In genomic region chr14:90814806-90815566, GRCh38 we compare ENCODE assay signal across 8 cellular contexts. TPM values are rescaled to one million over a fixed set of nuclear protein-coding genes. Genes with fewer than 3 reads are reported as not detected.
DNase-seq lines count a peak whose midpoint lies in the region; ATAC-seq and TF ChIP-seq lines count a peak whose summit lies in the region.

No MANE protein-coding gene starts in this region.

- H3K36me3 Mint-ChIP-seq in natural killer cell = no peaks in the 10 kb centered on the region

- DNase-seq in AG08395 (ENCODE audit: low spot score) = peak; percentile 6
- no peak for DNase-seq in Jurkat, Clone E6-1 (ENCODE audit: low read depth, low spot score)
- no peak for DNase-seq in coronary artery (ENCODE audit: low spot score)
- no peak for DNase-seq in natural killer cell
- DNase-seq in D341Med (ENCODE audit: low spot score) = no peak

- ATAC-seq in natural killer cell = no peak
- no peak for ATAC-seq in HG02642 (IDR thresholded peaks at IDR 0.05; ENCODE audit: poor library complexity, unreplicated experiment)
- no peak for ATAC-seq in GM21619 (IDR thresholded peaks at IDR 0.05; ENCODE audit: unreplicated experiment)
- ATAC-seq in HG02678 (IDR thresholded peaks at IDR 0.05; ENCODE audit: unreplicated experiment) = no peak

- H3K9me3 Mint-ChIP-seq in natural killer cell = no peaks in the 10 kb centered on the region

- H3K27me3 Mint-ChIP-seq in natural killer cell (ENCODE audit: low read depth in 2 of 2) = peaks cover 6 to 12% of the 10 kb centered on the region in 2 donors

- TF ChIP-seq CTCF in coronary artery (IDR thresholded peaks at IDR 0.05) (no peak), natural killer cell (IDR thresholded peaks at IDR 0.05) (no peak)

- H3K4me1 Mint-ChIP-seq in natural killer cell = peaks cover 0 to 8% of the 10 kb centered on the region in 2 donors

- peak overlapping the region; percentile 53 for H3K4me3 ChIP-seq in Jurkat, Clone E6-1 (ENCODE audit: low read length)
- peak overlapping the region; percentile 91 for H3K4me3 ChIP-seq in coronary artery

- peak overlapping the region in 1 of 2 donors; percentile 4 for H3K27ac Mint-ChIP-seq in natural killer cell

- peak overlapping the region; percentile 78 for H3K4me3 Mint-ChIP-seq in natural killer cell

- intact Hi-C loops in natural killer cell (cut with micrococcal nuclease) = no loop called here

- H3K27ac ChIP-seq in coronary artery = no peak overlapping the region

RNA-seq across cellular contexts. Expression of gene TTC7B, which starts 1.2 kb away (rescaled TPM):
- 32.7 TPM for polyA plus RNA-seq in Jurkat, Clone E6-1 (2012; ENCODE audit: insufficient read depth, insufficient read length)
- total RNA-seq in natural killer cell = 10 to 100 TPM in 1 of 3 donors, 1 to 10 TPM in 2; 1.7 to 17.2 (median 5.9) TPM
